In the genomic region with DNA sequence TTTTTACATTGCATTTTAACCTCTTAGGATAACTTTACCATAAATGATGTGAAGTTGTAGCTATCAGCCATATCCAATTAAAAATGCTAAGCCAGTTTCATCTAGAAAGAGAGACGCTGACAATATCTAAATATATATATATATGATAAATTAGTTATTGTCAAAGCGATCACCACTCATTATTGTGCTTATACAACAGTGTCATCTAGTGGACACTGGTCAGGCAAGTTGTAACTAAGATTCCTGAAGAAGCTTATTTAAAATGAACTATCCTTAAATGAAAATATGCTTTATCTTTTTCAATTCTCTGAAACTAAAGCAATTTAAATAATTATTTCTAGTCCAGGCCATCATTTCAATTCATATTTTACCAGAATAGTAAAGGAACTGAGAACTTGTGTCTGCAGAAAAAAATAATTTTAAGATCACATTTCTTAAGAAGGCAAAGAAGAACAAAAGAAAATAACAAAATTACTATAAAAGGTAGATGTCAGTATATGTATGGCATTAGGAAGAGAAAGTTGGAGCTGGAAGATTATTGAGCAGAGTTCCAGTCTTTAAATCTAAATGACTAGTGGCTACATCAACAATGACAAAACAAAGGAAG, we compare ENCODE assay signal across 8 cellular contexts.
DNase-seq lines count a peak whose midpoint lies in the region; ATAC-seq and TF ChIP-seq lines count a peak whose summit lies in the region.

No MANE protein-coding gene starts in this region.

- no peaks in the 10 kb centered on the region for H3K36me3 ChIP-seq in colonic mucosa

- in situ Hi-C loops in GM13977 (cut with MboI; ENCODE audit: low pct_unique_long_range_greater_than_20kb, low sequenced_read_pairs, unreplicated experiment) = loop anchor here (25.0 kb wide), 1 partner anchor 1506 kb away; no protein-coding TSS in a partner anchor

- peak; percentile 31 for DNase-seq in AG09309 (ENCODE audit: low read depth)
- DNase-seq in GM13977 (ENCODE audit: low spot score) = peak; percentile 1
- peak; percentile 4 for DNase-seq in NCI-H524 treated with DMSO at 0.1 percent for 48 hours (lab: John Stamatoyannopoulos, UW)
- DNase-seq in colonic mucosa = no peak
- peak; percentile 46 for DNase-seq in middle frontal gyrus (ENCODE audit: extremely low spot score, low spot score)
- DNase-seq in activated CD4-positive, alpha-beta T cell treated with anti-CD3 and anti-CD28 coated beads, Interleukin-2, amount 50 U/mL, for 1 hour = no peak
- DNase-seq in activated naive CD4-positive, alpha-beta T cell (lab: John Stamatoyannopoulos, UW) = no peak

- intact Hi-C loops in colonic mucosa (cut with DNase I) = no loop called here

- H3K27me3 ChIP-seq in colonic mucosa = no peaks in the 10 kb centered on the region

- no peak overlapping the region for H3K4me3 ChIP-seq in AG09309 (ENCODE audit: control insufficient read depth, low read depth, low read length)
- no peak overlapping the region for H3K4me3 ChIP-seq in colonic mucosa

- H3K4me1 ChIP-seq in colonic mucosa = no peaks in the 10 kb centered on the region

- TF ChIP-seq CTCF in AG09309 (IDR thresholded peaks at IDR 0.05; ENCODE audit: control insufficient read depth, insufficient read depth, low read depth, low read length, missing control alignments) = peak; percentile 84
- TF ChIP-seq CTCF in GM13977 (IDR thresholded peaks at IDR 0.05; ENCODE audit: extremely low read depth, insufficient read depth, missing control alignments) = peak; percentile 54
- peak; percentile 82 for TF ChIP-seq CTCF in colonic mucosa (IDR thresholded peaks at IDR 0.05)

- H3K27ac ChIP-seq in colonic mucosa = no peak overlapping the region

- no peak overlapping the region for H3K9ac ChIP-seq in colonic mucosa (ENCODE audit: low read depth in 2 of 2, low read length in 2 of 2)

- ATAC-seq in HG03175 (IDR thresholded peaks at IDR 0.05; ENCODE audit: unreplicated experiment) = no peak

- no peaks in the 10 kb centered on the region for H3K9me3 ChIP-seq in colonic mucosa

Comparison
In these comparisons a context has a peak if more than half of its experiments do, and no peak if none do; other contexts are left out.
1. DNase-seq: peak in AG09309 (single experiment), GM13977 (single experiment), NCI-H524 treated with DMSO at 0.1 percent for 48 hours (single experiment) and middle frontal gyrus (single experiment); none in colonic mucosa (single experiment), activated CD4-positive, alpha-beta T cell treated with anti-CD3 and anti-CD28 coated beads, Interleukin-2, amount 50 U/mL, for 1 hour (single experiment) and activated naive CD4-positive, alpha-beta T cell (0 of 4).
2. Peak in every context shown above with its lines, with median percentiles within 50 percentile points of each other: CTCF ChIP-seq.